In genomic region chr4:40325406-40326019, GRCh38 we compare ENCODE assay signal across 8 cellular contexts. TPM values are rescaled to one million over a fixed set of nuclear protein-coding genes. Genes with fewer than 3 reads are reported as not detected.
DNase-seq lines count a peak whose midpoint lies in the region; ATAC-seq and TF ChIP-seq lines count a peak whose summit lies in the region.

No MANE protein-coding gene starts in this region.

- no peaks in the 10 kb centered on the region for H3K9me3 ChIP-seq in breast epithelium

- H3K4me3 Mint-ChIP-seq in T-helper 2 cell treated with Interferon-gamma antibody and Interleukin-4, amounts not matched to agents 5 μg/mL and 100 μg/mL, for 36 hours = no peak overlapping the region
- H3K4me3 Mint-ChIP-seq in stimulated activated memory B cell treated with anti-CD40 and anti-IgM and Interleukin-4, amounts not matched to agents 10 μg/mL and 1 μg/mL and 100 μg/mL, for 72 hours = no peak overlapping the region

- no peaks in the 10 kb centered on the region for H3K9me3 Mint-ChIP-seq in T-helper 2 cell treated with Interferon-gamma antibody and Interleukin-4, amounts not matched to agents 5 μg/mL and 100 μg/mL, for 36 hours
- no peaks in the 10 kb centered on the region for H3K9me3 Mint-ChIP-seq in stimulated activated memory B cell treated with anti-CD40 and anti-IgM and Interleukin-4, amounts not matched to agents 10 μg/mL and 1 μg/mL and 100 μg/mL, for 72 hours

- no peak for TF ChIP-seq POLR2A in breast epithelium (IDR thresholded peaks at IDR 0.05)

- no peak for DNase-seq in AG04449 (ENCODE audit: low read depth, low spot score)
- peak; percentile 70 for DNase-seq in NCI-H146 (lab: John Stamatoyannopoulos, UW)
- peak; percentile 59 for DNase-seq in T-helper 2 cell treated with Interferon-gamma antibody and Interleukin-4, amounts not matched to agents 5 μg/mL and 100 μg/mL, for 36 hours (ENCODE audit: low spot score)
- peak in 1 of 2 donors; percentile 36 for DNase-seq in breast epithelium (ENCODE audit: low spot score in 2 of 2)
- DNase-seq in left colon = no peak

- H3K4me1 Mint-ChIP-seq in T-helper 2 cell treated with Interferon-gamma antibody and Interleukin-4, amounts not matched to agents 5 μg/mL and 100 μg/mL, for 36 hours (ENCODE audit: low read depth) = peaks cover 24% of the 10 kb centered on the region
- no peaks in the 10 kb centered on the region for H3K4me1 Mint-ChIP-seq in stimulated activated memory B cell treated with anti-CD40 and anti-IgM and Interleukin-4, amounts not matched to agents 10 μg/mL and 1 μg/mL and 100 μg/mL, for 72 hours

- intact Hi-C loops in breast epithelium (cut with DNase I; ENCODE audit: low total_unique reads) = loop anchor here (2.0 kb wide), 1 partner anchor 43 kb away; no protein-coding TSS in a partner anchor
- intact Hi-C loops in left colon (cut with DNase I, micrococcal nuclease) = no loop called here

- no peak overlapping the region for H3K4me3 ChIP-seq in AG04449 (ENCODE audit: low read depth, low read length)
- no peak overlapping the region for H3K4me3 ChIP-seq in breast epithelium

- peaks cover 3% of the 10 kb centered on the region for H3K27me3 Mint-ChIP-seq in T-helper 2 cell treated with Interferon-gamma antibody and Interleukin-4, amounts not matched to agents 5 μg/mL and 100 μg/mL, for 36 hours (ENCODE audit: low read depth)
- H3K27me3 Mint-ChIP-seq in stimulated activated memory B cell treated with anti-CD40 and anti-IgM and Interleukin-4, amounts not matched to agents 10 μg/mL and 1 μg/mL and 100 μg/mL, for 72 hours = no peaks in the 10 kb centered on the region

- no peaks in the 10 kb centered on the region for H3K36me3 ChIP-seq in breast epithelium

- H3K27ac Mint-ChIP-seq in T-helper 2 cell treated with Interferon-gamma antibody and Interleukin-4, amounts not matched to agents 5 μg/mL and 100 μg/mL, for 36 hours = peak overlapping the region; percentile 23
- no peak overlapping the region for H3K27ac Mint-ChIP-seq in stimulated activated memory B cell treated with anti-CD40 and anti-IgM and Interleukin-4, amounts not matched to agents 10 μg/mL and 1 μg/mL and 100 μg/mL, for 72 hours

- H3K36me3 Mint-ChIP-seq in T-helper 2 cell treated with Interferon-gamma antibody and Interleukin-4, amounts not matched to agents 5 μg/mL and 100 μg/mL, for 36 hours (ENCODE audit: low read depth) = no peaks in the 10 kb centered on the region
- no peaks in the 10 kb centered on the region for H3K36me3 Mint-ChIP-seq in stimulated activated memory B cell treated with anti-CD40 and anti-IgM and Interleukin-4, amounts not matched to agents 10 μg/mL and 1 μg/mL and 100 μg/mL, for 72 hours

- H3K27me3 ChIP-seq in breast epithelium = no peaks in the 10 kb centered on the region

- no peak overlapping the region for H3K27ac ChIP-seq in breast epithelium

- ATAC-seq in GM18502 (IDR thresholded peaks at IDR 0.05; ENCODE audit: poor library complexity, unreplicated experiment) = peak; percentile 95
- ATAC-seq in HG02852 (IDR thresholded peaks at IDR 0.05; ENCODE audit: unreplicated experiment) = peak; percentile 94
- peak; percentile 92 for ATAC-seq in left colon
- ATAC-seq in stimulated activated memory B cell treated with anti-CD40 and anti-IgM and Interleukin-4, amounts not matched to agents 10 μg/mL and 1 μg/mL and 100 μg/mL, for 72 hours = peak; percentile 85

- no peaks in the 10 kb centered on the region for H3K4me1 ChIP-seq in breast epithelium

- TF ChIP-seq CTCF in AG04449 (IDR thresholded peaks at IDR 0.05; ENCODE audit: insufficient read depth, low read length, missing control alignments) (peak; percentile 75), breast epithelium (IDR thresholded peaks at IDR 0.05) (peak; percentile 60 to 82 (median 72))

- CTCF ChIA-PET in AG04449 (lab: Yijun Ruan, JAX) = interaction anchor here (0.6 to 5.7 kb wide), 31 partner anchors 8 to 563 kb away, joined by 3 to 62 read pairs (median 5); partner anchors contain the start of genes CHRNA9 and N4BP2

- POLR2A ChIA-PET in AG04449 (lab: Yijun Ruan, JAX) = interaction anchor here (0.7 kb wide), 1 partner anchor 269 kb away, joined by 4 read pairs; the partner anchor contains the start of gene N4BP2

RNA-seq across cellular contexts. Expression of gene CHRNA9, which starts 9.6 kb away (rescaled TPM):
- total RNA-seq in breast epithelium (not detected), left colon (not detected)

Comparison
In these comparisons a context has a peak if more than half of its experiments do, and no peak if none do; other contexts are left out.
1. DNase-seq: peak in NCI-H146 (single experiment) and T-helper 2 cell treated with Interferon-gamma antibody and Interleukin-4, amounts not matched to agents 5 μg/mL and 100 μg/mL, for 36 hours (single experiment); none in AG04449 (single experiment) and left colon (0 of 2).
2. Peak in every context shown above with its lines, with median percentiles within 50 percentile points of each other: ATAC-seq.